Comparison of ENCODE assay signal across 8 cellular contexts in genomic region chr6:53484409-53485280, GRCh38.
A peak's percentile ranks its signal among the peaks of the same experiment; 100 is the strongest.
DNase-seq lines count a peak whose midpoint lies in the region; ATAC-seq and TF ChIP-seq lines count a peak whose summit lies in the region.
"Had no signal": no experiment of that assay in that cellular context is flagged by ENCODE, and none has a peak within 500 bp of the region (broad histone marks: within the 10 kb centered on the region; RNA-seq: fewer than 3 reads in every experiment).

No MANE protein-coding gene starts in this region.

- H3K27ac Mint-ChIP-seq in T-helper 2 cell treated with Interferon-gamma antibody and Interleukin-4, amounts not matched to agents 5 μg/mL and 100 μg/mL, for 36 hours, result no peak overlapping the region

- peak; percentile 77 for ATAC-seq in body of pancreas
- ATAC-seq in GM21786 (IDR thresholded peaks at IDR 0.05; ENCODE audit: unreplicated experiment), result no peak

- in situ Hi-C loops in GM13976 (cut with MboI; ENCODE audit: low sequenced_read_pairs, unreplicated experiment), result loop anchor here (5.0 kb wide), 1 partner anchor 312 kb away; no protein-coding TSS in a partner anchor

- no peaks in the 10 kb centered on the region for H3K4me1 ChIP-seq in body of pancreas

- DNase-seq in GM13976 (ENCODE audit: low spot score) (peak; percentile 21), NCI-H1694 treated with DMSO at 0.1 percent for 48 hours (lab: John Stamatoyannopoulos, UW) (peak; percentile 40), body of pancreas (peak; percentile 83 to 88 (median 84)), inferior parietal cortex (ENCODE audit: extremely low spot score) (peak; percentile 96)
- DNase-seq in T-helper 2 cell treated with Interferon-gamma antibody and Interleukin-4, amounts not matched to agents 5 μg/mL and 100 μg/mL, for 36 hours (ENCODE audit: low spot score), result peak; percentile 39
- DNase-seq in stimulated activated CD4-positive, alpha-beta T cell treated with anti-CD3 and anti-CD28 coated beads, Interleukin-1b, Interleukin-23, amount 100 ng/mL, for 1 hour (ENCODE audit: low read depth in 2 of 2), result peak; percentile 34 to 68

- 21 to 24% methylated on average over 10 of the region's 10 CpGs for WGBS in body of pancreas, 2 donors

- H3K36me3 ChIP-seq in body of pancreas (replicated peaks in 1 of 2; ENCODE audit: insufficient read depth in 1 of 2, low read depth in 2 of 2), result no peaks in the 10 kb centered on the region

- H3K36me3 Mint-ChIP-seq in T-helper 2 cell treated with Interferon-gamma antibody and Interleukin-4, amounts not matched to agents 5 μg/mL and 100 μg/mL, for 36 hours (ENCODE audit: low read depth), result no peaks in the 10 kb centered on the region

- intact Hi-C loops in body of pancreas (cut with DNase I), result loop anchor here (5.0 kb wide), 1 partner anchor 317 kb away; no protein-coding TSS in a partner anchor

- peak; percentile 80 for TF ChIP-seq CTCF in GM13976 (IDR thresholded peaks at IDR 0.05; ENCODE audit: borderline replicate concordance, control extremely low read depth, extremely low read depth, insufficient read depth, missing control alignments)
- peak; percentile 88 to 97 (median 95) for TF ChIP-seq CTCF in body of pancreas (IDR thresholded peaks at IDR 0.05)

- H3K27me3 Mint-ChIP-seq in T-helper 2 cell treated with Interferon-gamma antibody and Interleukin-4, amounts not matched to agents 5 μg/mL and 100 μg/mL, for 36 hours (ENCODE audit: low read depth), result peaks cover 30% of the 10 kb centered on the region

- no peaks in the 10 kb centered on the region for H3K9me3 ChIP-seq in body of pancreas

- no peak for TF ChIP-seq POLR2A in body of pancreas (IDR thresholded peaks at IDR 0.05)

- H3K27me3 ChIP-seq in body of pancreas, result no peaks in the 10 kb centered on the region

- peaks cover 34% of the 10 kb centered on the region for H3K4me1 Mint-ChIP-seq in T-helper 2 cell treated with Interferon-gamma antibody and Interleukin-4, amounts not matched to agents 5 μg/mL and 100 μg/mL, for 36 hours (ENCODE audit: low read depth)

- H3K9me3 Mint-ChIP-seq in T-helper 2 cell treated with Interferon-gamma antibody and Interleukin-4, amounts not matched to agents 5 μg/mL and 100 μg/mL, for 36 hours, result no peaks in the 10 kb centered on the region

- no peak overlapping the region for H3K27ac ChIP-seq in body of pancreas
- H3K27ac ChIP-seq: skin epidermis had no signal

- no peak overlapping the region for H3K4me3 ChIP-seq in body of pancreas
- H3K4me3 ChIP-seq: skin epidermis had no signal

- no peak overlapping the region for H3K4me3 Mint-ChIP-seq in T-helper 2 cell treated with Interferon-gamma antibody and Interleukin-4, amounts not matched to agents 5 μg/mL and 100 μg/mL, for 36 hours

Comparison
In these comparisons a context has a peak if more than half of its experiments do, and no peak if none do; other contexts are left out.
1. DNase-seq: peak in every context shown above with its lines; median percentile 96 in inferior parietal cortex; 84 in body of pancreas; 51 in stimulated activated CD4-positive, alpha-beta T cell treated with anti-CD3 and anti-CD28 coated beads, Interleukin-1b, Interleukin-23, amount 100 ng/mL, for 1 hour; 40 in NCI-H1694 treated with DMSO at 0.1 percent for 48 hours; 39 in T-helper 2 cell treated with Interferon-gamma antibody and Interleukin-4, amounts not matched to agents 5 μg/mL and 100 μg/mL, for 36 hours; 21 in GM13976.